8 cellular contexts compared by ENCODE assay signal in genomic region chr16:29925805-29926674, GRCh38. TPM values are rescaled to one million over a fixed set of nuclear protein-coding genes. Genes with fewer than 3 reads are reported as not detected.
DNase-seq lines count a peak whose midpoint lies in the region; ATAC-seq and TF ChIP-seq lines count a peak whose summit lies in the region.

A gene with protein sequence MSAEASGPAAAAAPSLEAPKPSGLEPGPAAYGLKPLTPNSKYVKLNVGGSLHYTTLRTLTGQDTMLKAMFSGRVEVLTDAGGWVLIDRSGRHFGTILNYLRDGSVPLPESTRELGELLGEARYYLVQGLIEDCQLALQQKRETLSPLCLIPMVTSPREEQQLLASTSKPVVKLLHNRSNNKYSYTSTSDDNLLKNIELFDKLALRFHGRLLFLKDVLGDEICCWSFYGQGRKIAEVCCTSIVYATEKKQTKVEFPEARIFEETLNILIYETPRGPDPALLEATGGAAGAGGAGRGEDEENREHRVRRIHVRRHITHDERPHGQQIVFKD (minus strand): TSS chr16:29926226. CDS start chr16:29926033, 193 bp downstream.

- CTCF ChIA-PET in A673 (lab: Charles Lee) = interaction anchor here (1.3 kb wide), 1 partner anchor 36 kb away, joined by 4 read pairs; the partner anchor contains the start of gene TMEM219
- CTCF ChIA-PET in mammary epithelial cell (lab: Charles Lee; ENCODE audit: low non-redundant PET) = interaction anchor here (0.6 to 0.9 kb wide), 4 partner anchors 10 to 119 kb away, joined by 3 to 19 read pairs (median 5); partner anchors contain the start of genes ASPHD1 and TMEM219

- intact Hi-C loops in A673 (cut with micrococcal nuclease; ENCODE audit: unreplicated experiment) = loop anchor here (5.0 kb wide), 1 partner anchor 46 kb away; the partner anchor contains the start of gene TAOK2
- intact Hi-C loops in mammary epithelial cell (cut with micrococcal nuclease) = loop anchor here (1.0 to 2.0 kb wide), 4 partner anchors 18 to 69 kb away; partner anchors contain the start of genes HIRIP3, TAOK2 and TMEM219
- intact Hi-C loops in spleen (cut with DNase I; ENCODE audit: low total_unique reads) = no loop called here

- dilution Hi-C loops in mammary epithelial cell (cut with HindIII; ENCODE audit: low sequenced_read_pairs) = no loop called here

- in situ Hi-C loops in mammary epithelial cell (cut with MboI; ENCODE audit: low sequenced_read_pairs in 2 of 2) = no loop called here

- peaks cover 30% of the 10 kb centered on the region for H3K79me2 ChIP-seq in mammary epithelial cell (ENCODE audit: insufficient read depth, low read length)

- H3K4me2 ChIP-seq in mammary epithelial cell (ENCODE audit: insufficient read depth, low read depth, low read length) = peak within 1 kb of the TSS; percentile 94

- peak within 1 kb of the TSS; percentile 84 for H3K9ac ChIP-seq in mammary epithelial cell (ENCODE audit: insufficient read depth, low read length)

- H3K4me3 ChIP-seq in A673 (ENCODE audit: low read depth, low read length, poor library complexity, severe bottlenecking) (peak within 1 kb of the TSS; percentile 97), WI38 (ENCODE audit: low read depth, low read length) (peak within 1 kb of the TSS; percentile 93), mammary epithelial cell (replicated peaks in 1 of 3; ENCODE audit: insufficient read depth in 1 of 3, low read depth in 2 of 3, low read length in 3 of 3) (peak within 1 kb of the TSS; percentile 40 to 98 (median 89)), spleen (peak within 1 kb of the TSS; percentile 89 to 100 (median 98))

- H3K4me1 ChIP-seq in A673 (ENCODE audit: insufficient read depth, low read length, poor library complexity, severe bottlenecking) (peaks cover 15% of the 10 kb centered on the region), mammary epithelial cell (ENCODE audit: insufficient read depth, low read length) (peaks cover 10% of the 10 kb centered on the region), spleen (peaks cover 12 to 40% (median 29%) of the 10 kb centered on the region in 6 donors)

- no peak for TF ChIP-seq CTCF in A673 (conservative IDR thresholded peaks at IDR 0.05; ENCODE audit: low read depth, low read length)
- TF ChIP-seq CTCF in WI38 (IDR thresholded peaks at IDR 0.05; ENCODE audit: low read depth, low read length) = no peak
- TF ChIP-seq CTCF in mammary epithelial cell (conservative IDR thresholded peaks at IDR 0.05 in 1 of 2, IDR thresholded peaks at IDR 0.05 in 1 of 2; ENCODE audit: extremely low read depth in 1 of 2, insufficient read depth in 1 of 2, low read depth in 1 of 2, low read length in 2 of 2) = no peak
- TF ChIP-seq CTCF in spleen (IDR thresholded peaks at IDR 0.05 in 8 of 11, conservative IDR thresholded peaks at IDR 0.05 in 3 of 11) = peak in 2 of 11 experiments; percentile 3 to 30

- DNase-seq in A673 (ENCODE audit: low spot score) (peak; percentile 89), NCI-H2196 treated with DMSO at 0.1 percent for 48 hours (lab: John Stamatoyannopoulos, UW; ENCODE audit: unreplicated experiment) (peak; percentile 65), mammary epithelial cell (peak; percentile 80), iPS-NIHi7 (ENCODE audit: extremely low spot score) (peak; percentile 99), spleen (peak; percentile 95)

- POLR2A ChIA-PET in A673 (lab: Charles Lee; ENCODE audit: low non-redundant PET) = interaction anchor here (0.5 to 0.6 kb wide), 2 partner anchors 26 to 312 kb away, joined by 3 to 5 read pairs; no protein-coding TSS in a partner anchor

- peak in 2 of 3 donors; percentile 47 to 85 for TF ChIP-seq POLR2A in spleen (IDR thresholded peaks at IDR 0.05)

- peaks cover 4% of the 10 kb centered on the region for H3K36me3 ChIP-seq in A673 (ENCODE audit: insufficient read depth, low read length, poor library complexity, severe bottlenecking)
- H3K36me3 ChIP-seq in mammary epithelial cell (ENCODE audit: insufficient read depth, low read length) = no peaks in the 10 kb centered on the region
- peaks cover 0 to 30% (median 16%) of the 10 kb centered on the region in 6 donors for H3K36me3 ChIP-seq in spleen

- WGBS in mammary epithelial cell (ENCODE audit: low coverage, missing lambda C conversion rate) = under 1% methylated on average over 25 of the region's 84 CpGs
- 0 to 2% (median 0%) methylated on average over 38 to 84 of the region's 84 CpGs for WGBS in spleen, 5 donors

- ATAC-seq in GM18861 (IDR thresholded peaks at IDR 0.05; ENCODE audit: unreplicated experiment) = peak; percentile 64
- ATAC-seq in HG03097 (IDR thresholded peaks at IDR 0.05; ENCODE audit: low FRiP score, unreplicated experiment) = peak; percentile 85

- H3K27ac ChIP-seq in A673 (ENCODE audit: low read depth, low read length, poor library complexity, severe bottlenecking) = peak within 1 kb of the TSS; percentile 84
- peak within 1 kb of the TSS; percentile 63 for H3K27ac ChIP-seq in mammary epithelial cell (ENCODE audit: insufficient read depth, low read depth, low read length)
- H3K27ac ChIP-seq in spleen = peak within 1 kb of the TSS; percentile 84 to 94 (median 89)

- H3K27me3 ChIP-seq in A673 (replicated peaks; ENCODE audit: insufficient read depth, low read depth, low read length, poor library complexity) (no peaks in the 10 kb centered on the region), mammary epithelial cell (ENCODE audit: insufficient read depth, low read length) (no peaks in the 10 kb centered on the region), spleen (replicated peaks in 1 of 7) (no peaks in the 10 kb centered on the region)

- no peaks in the 10 kb centered on the region for H4K20me1 ChIP-seq in mammary epithelial cell (ENCODE audit: insufficient read depth, low read length)

- BruUV-seq in A673 (replicated peaks; lab: Mats Ljungman, UMichigan) = no TSS peak
- TSS peak; percentile 55 for BruUV-seq in mammary epithelial cell (replicated peaks; lab: Mats Ljungman, UMichigan)

- H3K9me3 ChIP-seq in A673 (ENCODE audit: low read depth, low read length, poor library complexity, severe bottlenecking) (no peaks in the 10 kb centered on the region), mammary epithelial cell (replicated peaks; ENCODE audit: insufficient read depth, low read length) (no peaks in the 10 kb centered on the region), spleen (no peaks in the 10 kb centered on the region)

- peak within 1 kb of the TSS; percentile 99 for H2AFZ ChIP-seq in mammary epithelial cell (ENCODE audit: low read depth, low read length)

RNA-seq across cellular contexts. Expression of the gene that starts here (rescaled TPM):
- 32.4 and 33.3 TPM in 2 replicates for total RNA-seq in A673 (2021)
- total RNA-seq in mammary epithelial cell = 10 to 100 TPM; 11.8 to 27.4 TPM
- polyA plus RNA-seq in mammary epithelial cell = 10.5 TPM
- polyA minus RNA-seq in mammary epithelial cell = 5.8 TPM
- 10 to 100 TPM; 20.7 to 59.3 (median 34.7) TPM for total RNA-seq in spleen
- polyA plus RNA-seq in spleen = 10 to 100 TPM; 11.2 to 18.9 (median 15.3) TPM

Comparison
In these comparisons a context has a peak if more than half of its experiments do, and no peak if none do; other contexts are left out.
1. Peak in every context shown above with its lines: DNase-seq, ATAC-seq, H3K4me3 ChIP-seq and H3K27ac ChIP-seq.